Comparison of ENCODE assay signal across 1 cellular context in the genomic region with DNA sequence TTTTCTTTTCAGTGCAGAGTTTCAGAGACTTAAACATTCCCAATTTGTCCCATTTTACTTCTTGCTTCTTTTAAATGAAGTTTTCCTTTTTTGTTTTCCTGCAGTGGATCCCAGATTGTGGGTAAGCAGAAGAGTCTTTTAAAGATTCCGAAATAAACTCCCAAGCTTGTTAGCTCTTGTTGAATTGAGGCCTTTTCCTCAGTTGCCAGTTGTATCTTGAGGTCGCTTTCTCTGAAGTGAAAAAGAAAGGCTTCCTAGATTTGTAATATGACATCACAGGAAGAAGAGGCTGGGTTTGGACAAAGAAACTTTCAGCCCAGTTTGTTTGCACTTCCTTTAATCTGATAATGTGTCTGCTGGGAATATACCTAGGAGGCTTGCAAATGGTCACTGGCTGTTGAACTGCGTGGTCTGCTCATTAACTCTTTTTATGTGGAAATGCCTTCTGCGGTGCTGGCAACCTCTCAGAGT.
A peak's percentile ranks its signal among the peaks of the same experiment; 100 is the strongest.
TF ChIP-seq lines count a peak whose summit lies in the region.

A gene with protein sequence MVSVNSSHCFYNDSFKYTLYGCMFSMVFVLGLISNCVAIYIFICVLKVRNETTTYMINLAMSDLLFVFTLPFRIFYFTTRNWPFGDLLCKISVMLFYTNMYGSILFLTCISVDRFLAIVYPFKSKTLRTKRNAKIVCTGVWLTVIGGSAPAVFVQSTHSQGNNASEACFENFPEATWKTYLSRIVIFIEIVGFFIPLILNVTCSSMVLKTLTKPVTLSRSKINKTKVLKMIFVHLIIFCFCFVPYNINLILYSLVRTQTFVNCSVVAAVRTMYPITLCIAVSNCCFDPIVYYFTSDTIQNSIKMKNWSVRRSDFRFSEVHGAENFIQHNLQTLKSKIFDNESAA (minus strand): TSS at position 233 of the 471 bp plus-strand sequence. CDS start 690 bp downstream, outside the sequence.

TF ChIP-seq in HepG2, 621 proteins besides CTCF, POLR2A, EP300 and RAD21 (continued from another document and continues in another):
- TF ChIP-seq, protein P1, sequence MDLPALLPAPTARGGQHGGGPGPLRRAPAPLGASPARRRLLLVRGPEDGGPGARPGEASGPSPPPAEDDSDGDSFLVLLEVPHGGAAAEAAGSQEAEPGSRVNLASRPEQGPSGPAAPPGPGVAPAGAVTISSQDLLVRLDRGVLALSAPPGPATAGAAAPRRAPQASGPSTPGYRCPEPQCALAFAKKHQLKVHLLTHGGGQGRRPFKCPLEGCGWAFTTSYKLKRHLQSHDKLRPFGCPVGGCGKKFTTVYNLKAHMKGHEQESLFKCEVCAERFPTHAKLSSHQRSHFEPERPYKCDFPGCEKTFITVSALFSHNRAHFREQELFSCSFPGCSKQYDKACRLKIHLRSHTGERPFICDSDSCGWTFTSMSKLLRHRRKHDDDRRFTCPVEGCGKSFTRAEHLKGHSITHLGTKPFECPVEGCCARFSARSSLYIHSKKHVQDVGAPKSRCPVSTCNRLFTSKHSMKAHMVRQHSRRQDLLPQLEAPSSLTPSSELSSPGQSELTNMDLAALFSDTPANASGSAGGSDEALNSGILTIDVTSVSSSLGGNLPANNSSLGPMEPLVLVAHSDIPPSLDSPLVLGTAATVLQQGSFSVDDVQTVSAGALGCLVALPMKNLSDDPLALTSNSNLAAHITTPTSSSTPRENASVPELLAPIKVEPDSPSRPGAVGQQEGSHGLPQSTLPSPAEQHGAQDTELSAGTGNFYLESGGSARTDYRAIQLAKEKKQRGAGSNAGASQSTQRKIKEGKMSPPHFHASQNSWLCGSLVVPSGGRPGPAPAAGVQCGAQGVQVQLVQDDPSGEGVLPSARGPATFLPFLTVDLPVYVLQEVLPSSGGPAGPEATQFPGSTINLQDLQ (CRISPR knock-in tag; IDR thresholded peaks at IDR 0.05) = no peak
- no peak for TF ChIP-seq TGIF2 (CRISPR knock-in tag; IDR thresholded peaks at IDR 0.05)
- TF ChIP-seq, protein P2, sequence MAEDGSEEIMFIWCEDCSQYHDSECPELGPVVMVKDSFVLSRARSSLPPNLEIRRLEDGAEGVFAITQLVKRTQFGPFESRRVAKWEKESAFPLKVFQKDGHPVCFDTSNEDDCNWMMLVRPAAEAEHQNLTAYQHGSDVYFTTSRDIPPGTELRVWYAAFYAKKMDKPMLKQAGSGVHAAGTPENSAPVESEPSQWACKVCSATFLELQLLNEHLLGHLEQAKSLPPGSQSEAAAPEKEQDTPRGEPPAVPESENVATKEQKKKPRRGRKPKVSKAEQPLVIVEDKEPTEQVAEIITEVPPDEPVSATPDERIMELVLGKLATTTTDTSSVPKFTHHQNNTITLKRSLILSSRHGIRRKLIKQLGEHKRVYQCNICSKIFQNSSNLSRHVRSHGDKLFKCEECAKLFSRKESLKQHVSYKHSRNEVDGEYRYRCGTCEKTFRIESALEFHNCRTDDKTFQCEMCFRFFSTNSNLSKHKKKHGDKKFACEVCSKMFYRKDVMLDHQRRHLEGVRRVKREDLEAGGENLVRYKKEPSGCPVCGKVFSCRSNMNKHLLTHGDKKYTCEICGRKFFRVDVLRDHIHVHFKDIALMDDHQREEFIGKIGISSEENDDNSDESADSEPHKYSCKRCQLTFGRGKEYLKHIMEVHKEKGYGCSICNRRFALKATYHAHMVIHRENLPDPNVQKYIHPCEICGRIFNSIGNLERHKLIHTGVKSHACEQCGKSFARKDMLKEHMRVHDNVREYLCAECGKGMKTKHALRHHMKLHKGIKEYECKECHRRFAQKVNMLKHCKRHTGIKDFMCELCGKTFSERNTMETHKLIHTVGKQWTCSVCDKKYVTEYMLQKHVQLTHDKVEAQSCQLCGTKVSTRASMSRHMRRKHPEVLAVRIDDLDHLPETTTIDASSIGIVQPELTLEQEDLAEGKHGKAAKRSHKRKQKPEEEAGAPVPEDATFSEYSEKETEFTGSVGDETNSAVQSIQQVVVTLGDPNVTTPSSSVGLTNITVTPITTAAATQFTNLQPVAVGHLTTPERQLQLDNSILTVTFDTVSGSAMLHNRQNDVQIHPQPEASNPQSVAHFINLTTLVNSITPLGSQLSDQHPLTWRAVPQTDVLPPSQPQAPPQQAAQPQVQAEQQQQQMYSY (CRISPR knock-in tag; IDR thresholded peaks at IDR 0.05) = no peak
- peak; percentile 68; the same call in 1 of the 2 replicates for TF ChIP-seq HMG20B (CRISPR knock-in tag; conservative IDR thresholded peaks at IDR 0.05)
- no peak for TF ChIP-seq PTBP1 (IDR thresholded peaks at IDR 0.05; ENCODE audit: low read depth, low read length, poor library complexity, severe bottlenecking)
- peak; percentile 52 for TF ChIP-seq ZMYM4 (CRISPR knock-in tag; IDR thresholded peaks at IDR 0.05)
- peak; percentile 66 for TF ChIP-seq ERF (CRISPR knock-in tag; IDR thresholded peaks at IDR 0.05)
- no peak for TF ChIP-seq ZKSCAN1 (IDR thresholded peaks at IDR 0.05; ENCODE audit: low read length)
- no peak for TF ChIP-seq HIVEP1 (CRISPR knock-in tag; IDR thresholded peaks at IDR 0.05)
- TF ChIP-seq NCOA5 (CRISPR knock-in tag; IDR thresholded peaks at IDR 0.05) = no peak
- TF ChIP-seq, protein P3, sequence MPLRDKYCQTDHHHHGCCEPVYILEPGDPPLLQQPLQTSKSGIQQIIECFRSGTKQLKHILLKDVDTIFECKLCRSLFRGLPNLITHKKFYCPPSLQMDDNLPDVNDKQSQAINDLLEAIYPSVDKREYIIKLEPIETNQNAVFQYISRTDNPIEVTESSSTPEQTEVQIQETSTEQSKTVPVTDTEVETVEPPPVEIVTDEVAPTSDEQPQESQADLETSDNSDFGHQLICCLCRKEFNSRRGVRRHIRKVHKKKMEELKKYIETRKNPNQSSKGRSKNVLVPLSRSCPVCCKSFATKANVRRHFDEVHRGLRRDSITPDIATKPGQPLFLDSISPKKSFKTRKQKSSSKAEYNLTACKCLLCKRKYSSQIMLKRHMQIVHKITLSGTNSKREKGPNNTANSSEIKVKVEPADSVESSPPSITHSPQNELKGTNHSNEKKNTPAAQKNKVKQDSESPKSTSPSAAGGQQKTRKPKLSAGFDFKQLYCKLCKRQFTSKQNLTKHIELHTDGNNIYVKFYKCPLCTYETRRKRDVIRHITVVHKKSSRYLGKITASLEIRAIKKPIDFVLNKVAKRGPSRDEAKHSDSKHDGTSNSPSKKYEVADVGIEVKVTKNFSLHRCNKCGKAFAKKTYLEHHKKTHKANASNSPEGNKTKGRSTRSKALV (CRISPR knock-in tag; IDR thresholded peaks at IDR 0.05) = no peak
- TF ChIP-seq, protein P4, sequence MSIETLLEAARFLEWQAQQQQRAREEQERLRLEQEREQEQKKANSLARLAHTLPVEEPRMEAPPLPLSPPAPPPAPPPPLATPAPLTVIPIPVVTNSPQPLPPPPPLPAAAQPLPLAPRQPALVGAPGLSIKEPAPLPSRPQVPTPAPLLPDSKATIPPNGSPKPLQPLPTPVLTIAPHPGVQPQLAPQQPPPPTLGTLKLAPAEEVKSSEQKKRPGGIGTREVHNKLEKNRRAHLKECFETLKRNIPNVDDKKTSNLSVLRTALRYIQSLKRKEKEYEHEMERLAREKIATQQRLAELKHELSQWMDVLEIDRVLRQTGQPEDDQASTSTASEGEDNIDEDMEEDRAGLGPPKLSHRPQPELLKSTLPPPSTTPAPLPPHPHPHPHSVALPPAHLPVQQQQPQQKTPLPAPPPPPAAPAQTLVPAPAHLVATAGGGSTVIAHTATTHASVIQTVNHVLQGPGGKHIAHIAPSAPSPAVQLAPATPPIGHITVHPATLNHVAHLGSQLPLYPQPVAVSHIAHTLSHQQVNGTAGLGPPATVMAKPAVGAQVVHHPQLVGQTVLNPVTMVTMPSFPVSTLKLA (IDR thresholded peaks at IDR 0.05) = no peak
- TF ChIP-seq, protein P5, sequence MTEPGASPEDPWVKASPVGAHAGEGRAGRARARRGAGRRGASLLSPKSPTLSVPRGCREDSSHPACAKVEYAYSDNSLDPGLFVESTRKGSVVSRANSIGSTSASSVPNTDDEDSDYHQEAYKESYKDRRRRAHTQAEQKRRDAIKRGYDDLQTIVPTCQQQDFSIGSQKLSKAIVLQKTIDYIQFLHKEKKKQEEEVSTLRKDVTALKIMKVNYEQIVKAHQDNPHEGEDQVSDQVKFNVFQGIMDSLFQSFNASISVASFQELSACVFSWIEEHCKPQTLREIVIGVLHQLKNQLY (CRISPR knock-in tag; IDR thresholded peaks at IDR 0.05) = 0 out of 2 replicates have a peak, but pooled peaks have one; percentile 48
- no peak for TF ChIP-seq BORCS8-MEF2B (CRISPR knock-in tag; IDR thresholded peaks at IDR 0.05)
- TF ChIP-seq, protein P6, sequence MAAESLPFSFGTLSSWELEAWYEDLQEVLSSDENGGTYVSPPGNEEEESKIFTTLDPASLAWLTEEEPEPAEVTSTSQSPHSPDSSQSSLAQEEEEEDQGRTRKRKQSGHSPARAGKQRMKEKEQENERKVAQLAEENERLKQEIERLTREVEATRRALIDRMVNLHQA (CRISPR knock-in tag; IDR thresholded peaks at IDR 0.05) = no peak
- TF ChIP-seq, protein P7, sequence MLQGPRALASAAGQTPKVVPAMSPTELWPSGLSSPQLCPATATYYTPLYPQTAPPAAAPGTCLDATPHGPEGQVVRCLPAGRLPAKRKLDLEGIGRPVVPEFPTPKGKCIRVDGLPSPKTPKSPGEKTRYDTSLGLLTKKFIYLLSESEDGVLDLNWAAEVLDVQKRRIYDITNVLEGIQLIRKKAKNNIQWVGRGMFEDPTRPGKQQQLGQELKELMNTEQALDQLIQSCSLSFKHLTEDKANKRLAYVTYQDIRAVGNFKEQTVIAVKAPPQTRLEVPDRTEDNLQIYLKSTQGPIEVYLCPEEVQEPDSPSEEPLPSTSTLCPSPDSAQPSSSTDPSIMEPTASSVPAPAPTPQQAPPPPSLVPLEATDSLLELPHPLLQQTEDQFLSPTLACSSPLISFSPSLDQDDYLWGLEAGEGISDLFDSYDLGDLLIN (CRISPR knock-in tag; IDR thresholded peaks at IDR 0.05; ENCODE audit: borderline replicate concordance) = no peak
- TF ChIP-seq, protein P8, sequence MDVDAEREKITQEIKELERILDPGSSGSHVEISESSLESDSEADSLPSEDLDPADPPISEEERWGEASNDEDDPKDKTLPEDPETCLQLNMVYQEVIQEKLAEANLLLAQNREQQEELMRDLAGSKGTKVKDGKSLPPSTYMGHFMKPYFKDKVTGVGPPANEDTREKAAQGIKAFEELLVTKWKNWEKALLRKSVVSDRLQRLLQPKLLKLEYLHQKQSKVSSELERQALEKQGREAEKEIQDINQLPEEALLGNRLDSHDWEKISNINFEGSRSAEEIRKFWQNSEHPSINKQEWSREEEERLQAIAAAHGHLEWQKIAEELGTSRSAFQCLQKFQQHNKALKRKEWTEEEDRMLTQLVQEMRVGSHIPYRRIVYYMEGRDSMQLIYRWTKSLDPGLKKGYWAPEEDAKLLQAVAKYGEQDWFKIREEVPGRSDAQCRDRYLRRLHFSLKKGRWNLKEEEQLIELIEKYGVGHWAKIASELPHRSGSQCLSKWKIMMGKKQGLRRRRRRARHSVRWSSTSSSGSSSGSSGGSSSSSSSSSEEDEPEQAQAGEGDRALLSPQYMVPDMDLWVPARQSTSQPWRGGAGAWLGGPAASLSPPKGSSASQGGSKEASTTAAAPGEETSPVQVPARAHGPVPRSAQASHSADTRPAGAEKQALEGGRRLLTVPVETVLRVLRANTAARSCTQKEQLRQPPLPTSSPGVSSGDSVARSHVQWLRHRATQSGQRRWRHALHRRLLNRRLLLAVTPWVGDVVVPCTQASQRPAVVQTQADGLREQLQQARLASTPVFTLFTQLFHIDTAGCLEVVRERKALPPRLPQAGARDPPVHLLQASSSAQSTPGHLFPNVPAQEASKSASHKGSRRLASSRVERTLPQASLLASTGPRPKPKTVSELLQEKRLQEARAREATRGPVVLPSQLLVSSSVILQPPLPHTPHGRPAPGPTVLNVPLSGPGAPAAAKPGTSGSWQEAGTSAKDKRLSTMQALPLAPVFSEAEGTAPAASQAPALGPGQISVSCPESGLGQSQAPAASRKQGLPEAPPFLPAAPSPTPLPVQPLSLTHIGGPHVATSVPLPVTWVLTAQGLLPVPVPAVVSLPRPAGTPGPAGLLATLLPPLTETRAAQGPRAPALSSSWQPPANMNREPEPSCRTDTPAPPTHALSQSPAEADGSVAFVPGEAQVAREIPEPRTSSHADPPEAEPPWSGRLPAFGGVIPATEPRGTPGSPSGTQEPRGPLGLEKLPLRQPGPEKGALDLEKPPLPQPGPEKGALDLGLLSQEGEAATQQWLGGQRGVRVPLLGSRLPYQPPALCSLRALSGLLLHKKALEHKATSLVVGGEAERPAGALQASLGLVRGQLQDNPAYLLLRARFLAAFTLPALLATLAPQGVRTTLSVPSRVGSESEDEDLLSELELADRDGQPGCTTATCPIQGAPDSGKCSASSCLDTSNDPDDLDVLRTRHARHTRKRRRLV (CRISPR knock-in tag; IDR thresholded peaks at IDR 0.05) = no peak
- TF ChIP-seq GTF2F1 (IDR thresholded peaks at IDR 0.05; ENCODE audit: low read length) = no peak
- TF ChIP-seq ZNF343 (CRISPR knock-in tag; IDR thresholded peaks at IDR 0.05) = no peak
- TF ChIP-seq ZNF335 (CRISPR knock-in tag; IDR thresholded peaks at IDR 0.05) = no peak
- TF ChIP-seq, protein P9, sequence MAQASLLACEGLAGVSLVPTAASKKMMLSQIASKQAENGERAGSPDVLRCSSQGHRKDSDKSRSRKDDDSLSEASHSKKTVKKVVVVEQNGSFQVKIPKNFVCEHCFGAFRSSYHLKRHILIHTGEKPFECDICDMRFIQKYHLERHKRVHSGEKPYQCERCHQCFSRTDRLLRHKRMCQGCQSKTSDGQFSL (CRISPR knock-in tag; IDR thresholded peaks at IDR 0.05) = no peak
- TF ChIP-seq ZBTB8A (CRISPR knock-in tag; IDR thresholded peaks at IDR 0.05; ENCODE audit: borderline replicate concordance, low read depth) = no peak
- TF ChIP-seq ZNF253 (CRISPR knock-in tag; IDR thresholded peaks at IDR 0.05; ENCODE audit: borderline replicate concordance) = no peak
- TF ChIP-seq, protein P10, sequence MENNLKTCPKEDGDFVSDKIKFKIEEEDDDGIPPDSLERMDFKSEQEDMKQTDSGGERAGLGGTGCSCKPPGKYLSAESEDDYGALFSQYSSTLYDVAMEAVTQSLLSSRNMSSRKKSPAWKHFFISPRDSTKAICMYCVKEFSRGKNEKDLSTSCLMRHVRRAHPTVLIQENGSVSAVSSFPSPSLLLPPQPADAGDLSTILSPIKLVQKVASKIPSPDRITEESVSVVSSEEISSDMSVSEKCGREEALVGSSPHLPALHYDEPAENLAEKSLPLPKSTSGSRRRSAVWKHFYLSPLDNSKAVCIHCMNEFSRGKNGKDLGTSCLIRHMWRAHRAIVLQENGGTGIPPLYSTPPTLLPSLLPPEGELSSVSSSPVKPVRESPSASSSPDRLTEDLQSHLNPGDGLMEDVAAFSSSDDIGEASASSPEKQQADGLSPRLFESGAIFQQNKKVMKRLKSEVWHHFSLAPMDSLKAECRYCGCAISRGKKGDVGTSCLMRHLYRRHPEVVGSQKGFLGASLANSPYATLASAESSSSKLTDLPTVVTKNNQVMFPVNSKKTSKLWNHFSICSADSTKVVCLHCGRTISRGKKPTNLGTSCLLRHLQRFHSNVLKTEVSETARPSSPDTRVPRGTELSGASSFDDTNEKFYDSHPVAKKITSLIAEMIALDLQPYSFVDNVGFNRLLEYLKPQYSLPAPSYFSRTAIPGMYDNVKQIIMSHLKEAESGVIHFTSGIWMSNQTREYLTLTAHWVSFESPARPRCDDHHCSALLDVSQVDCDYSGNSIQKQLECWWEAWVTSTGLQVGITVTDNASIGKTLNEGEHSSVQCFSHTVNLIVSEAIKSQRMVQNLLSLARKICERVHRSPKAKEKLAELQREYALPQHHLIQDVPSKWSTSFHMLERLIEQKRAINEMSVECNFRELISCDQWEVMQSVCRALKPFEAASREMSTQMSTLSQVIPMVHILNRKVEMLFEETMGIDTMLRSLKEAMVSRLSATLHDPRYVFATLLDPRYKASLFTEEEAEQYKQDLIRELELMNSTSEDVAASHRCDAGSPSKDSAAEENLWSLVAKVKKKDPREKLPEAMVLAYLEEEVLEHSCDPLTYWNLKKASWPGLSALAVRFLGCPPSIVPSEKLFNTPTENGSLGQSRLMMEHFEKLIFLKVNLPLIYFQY (CRISPR knock-in tag; IDR thresholded peaks at IDR 0.05; ENCODE audit: borderline replicate concordance) = peak; percentile 45; the same call in 1 of the 2 replicates
- TF ChIP-seq MLLT10 (CRISPR knock-in tag; IDR thresholded peaks at IDR 0.05) = no peak
- TF ChIP-seq FOXJ3 (CRISPR knock-in tag; IDR thresholded peaks at IDR 0.05; ENCODE audit: borderline replicate concordance) = peak; percentile 34; the same call in 1 of the 2 replicates
- no peak for TF ChIP-seq ZNF7 (CRISPR knock-in tag; IDR thresholded peaks at IDR 0.05)
- TF ChIP-seq SATB2 (CRISPR knock-in tag; IDR thresholded peaks at IDR 0.05) = no peak; the same call in 1 of the 2 replicates
- no peak for TF ChIP-seq ZNF367 (CRISPR knock-in tag; IDR thresholded peaks at IDR 0.05; ENCODE audit: borderline replicate concordance)
